In genomic region chr22:32137731-32138324, GRCh38 we compare ENCODE assay signal across 10 cellular contexts. TPM values are rescaled to one million over a fixed set of nuclear protein-coding genes. Genes with fewer than 3 reads are reported as not detected.
A peak's percentile ranks its signal among the peaks of the same experiment; 100 is the strongest.
DNase-seq lines count a peak whose midpoint lies in the region; ATAC-seq, FAIRE-seq and TF ChIP-seq lines count a peak whose summit lies in the region.
"Not testable (repeated sequence)": the region's sequence is repeated elsewhere in the genome, so short reads cannot be mapped to it uniquely, and the experiment has no call there.
"Had no signal": no experiment of that assay in that cellular context is flagged by ENCODE, and none has a peak within 500 bp of the region (broad histone marks: within the 10 kb centered on the region; RNA-seq: fewer than 3 reads in every experiment).

No MANE protein-coding gene starts in this region.

- CTCF ChIA-PET in activated naive CD4-positive, alpha-beta T cell treated with anti-CD3 and anti-CD28 coated beads for 36 hours (lab: Charles Lee), result interaction anchor here (0.9 kb wide), 1 partner anchor 168 kb away, joined by 3 read pairs; no protein-coding TSS in a partner anchor

- H3K27me3 Mint-ChIP-seq in CD14-positive monocyte (ENCODE audit: low read depth in 3 of 3); activated naive CD4-positive, alpha-beta T cell treated with anti-CD3 and anti-CD28 coated beads for 36 hours (ENCODE audit: low read depth): not testable (repeated sequence)
- peaks cover 25% of the 10 kb centered on the region for H3K27me3 Mint-ChIP-seq in HFFc6 (ENCODE audit: insufficient read depth)

- not testable (repeated sequence) for H3K4me1 ChIP-seq in pancreas

- H3K4me3 Mint-ChIP-seq in CD14-positive monocyte (peak overlapping the region; percentile 80 to 91), HFFc6 (peak overlapping the region; percentile 78)
- H3K4me3 Mint-ChIP-seq in activated naive CD4-positive, alpha-beta T cell treated with anti-CD3 and anti-CD28 coated beads for 36 hours, result peak overlapping the region; percentile 79

- not testable (repeated sequence) for FAIRE-seq in pancreas (lab: Jason Lieb, UNC)

- not testable (repeated sequence) for TF ChIP-seq CTCF in CD14-positive monocyte (IDR thresholded peaks at IDR 0.05); HFFc6 (IDR thresholded peaks at IDR 0.05); pancreas (IDR thresholded peaks at IDR 0.05)

- H3K27me3 ChIP-seq in pancreas, result not testable (repeated sequence)

- H3K4me1 Mint-ChIP-seq in CD14-positive monocyte (peaks cover 40% of the 10 kb centered on the region), HFFc6 (ENCODE audit: low read depth) (peaks cover 26% of the 10 kb centered on the region)
- H3K4me1 Mint-ChIP-seq in activated naive CD4-positive, alpha-beta T cell treated with anti-CD3 and anti-CD28 coated beads for 36 hours (ENCODE audit: low read depth), result peaks cover 30% of the 10 kb centered on the region

- not testable (repeated sequence) for H3K27ac ChIP-seq in pancreas

- peak overlapping the region; percentile 76 to 90 (median 81) for H3K27ac Mint-ChIP-seq in CD14-positive monocyte
- not testable (repeated sequence) for H3K27ac Mint-ChIP-seq in HFFc6
- H3K27ac Mint-ChIP-seq in activated naive CD4-positive, alpha-beta T cell treated with anti-CD3 and anti-CD28 coated beads for 36 hours, result peak overlapping the region; percentile 76

- H3K9me3 ChIP-seq in pancreas, result not testable (repeated sequence)

- H3K36me3 Mint-ChIP-seq in CD14-positive monocyte; HFFc6 (ENCODE audit: low read depth); activated naive CD4-positive, alpha-beta T cell treated with anti-CD3 and anti-CD28 coated beads for 36 hours (ENCODE audit: low read depth): not testable (repeated sequence)

- ATAC-seq in Right ventricle myocardium superior (ENCODE audit: poor library complexity), result peak; percentile 25
- ATAC-seq in pancreas, result peak in 3 of 4 donors; percentile 8 to 51 (median 32)

- DNase-seq in CD14-positive monocyte (ENCODE audit: low spot score); HFFc6; Right ventricle myocardium superior; pancreas: not testable (repeated sequence)
- peak; percentile 16 for DNase-seq in NK-92 treated with Interleukin-12 subunit alpha and Interleukin-12 subunit beta, amount 100 ng/mL, for 24 hours (lab: John Stamatoyannopoulos, UW)
- DNase-seq in activated CD4-positive, CD25-positive, alpha-beta regulatory T cell (lab: John Stamatoyannopoulos, UW), result peak in 3 of 4 experiments; percentile 10 to 38 (median 12)
- DNase-seq in activated naive CD4-positive, alpha-beta T cell treated with anti-CD3 and anti-CD28 coated beads for 36 hours, result peak; percentile 69
- peak; percentile 56 for DNase-seq in stimulated activated CD8-positive, alpha-beta memory T cell treated with anti-CD3 and anti-CD28 coated beads, Interleukin-4, amount 100 ng/mL, for 48 hours

- not testable (repeated sequence) for H3K9me3 Mint-ChIP-seq in CD14-positive monocyte; HFFc6; activated naive CD4-positive, alpha-beta T cell treated with anti-CD3 and anti-CD28 coated beads for 36 hours

- intact Hi-C loops in CD14-positive monocyte (cut with micrococcal nuclease); Right ventricle myocardium superior (cut with DNase I); pancreas (cut with DNase I): not testable (repeated sequence)
- intact Hi-C loops in activated naive CD4-positive, alpha-beta T cell treated with anti-CD3 and anti-CD28 coated beads for 36 hours (cut with micrococcal nuclease), result loop anchor here (1.0 to 5.0 kb wide), 4 partner anchors 87 to 337 kb away; partner anchors contain the start of genes FBXO7 and RTCB

- H3K4me3 ChIP-seq in pancreas, result peak overlapping the region in 1 of 4 donors; percentile 15

- WGBS in pancreas, 2 donors, result 58 to 72% methylated on average over 16 of the region's 16 CpGs

- not testable (repeated sequence) for H3K36me3 ChIP-seq in pancreas

RNA-seq across cellular contexts. Expression of gene C22orf42, which starts 21.3 kb away (rescaled TPM):
- polyA plus RNA-seq in CD14-positive monocyte (under 1 TPM; 0.28 to 0.65 TPM), pancreas (1 to 10 TPM; 1.4 to 9.2 TPM)
- not detected for total RNA-seq in HFFc6 (2021; fragmentation: NEBNext Ultra II Directional; extraction: Animal tissue kit (Norgen Biotek cat#: 25700))
- not detected for total RNA-seq in activated naive CD4-positive, alpha-beta T cell treated with anti-CD3 and anti-CD28 coated beads for 36 hours
- total RNA-seq in Right ventricle myocardium superior (not detected), pancreas (1 to 10 TPM in 1 of 6 donors, under 1 TPM in 3, not detected in 2; 0.31 to 1.0 (median 0.72) TPM)
- total RNA-seq: H7, pulmonary artery endothelial cell had no signal
